In genomic region chr10:4662576-4663161, GRCh38 we compare ENCODE assay signal across 8 cellular contexts.
DNase-seq lines count a peak whose midpoint lies in the region; ATAC-seq and TF ChIP-seq lines count a peak whose summit lies in the region.
"Had no signal": no experiment of that assay in that cellular context is flagged by ENCODE, and none has a peak within 500 bp of the region (broad histone marks: within the 10 kb centered on the region; RNA-seq: fewer than 3 reads in every experiment).

No MANE protein-coding gene starts in this region.

- no peak overlapping the region for H3K9ac ChIP-seq in Karpas-422 (ENCODE audit: low read length)
- peak overlapping the region; percentile 88 for H3K9ac ChIP-seq in mammary epithelial cell (ENCODE audit: insufficient read depth, low read length)
- no peak overlapping the region for H3K9ac ChIP-seq in mesendoderm (ENCODE audit: low read length)

- dilution Hi-C loops in mammary epithelial cell (cut with HindIII; ENCODE audit: low sequenced_read_pairs) = no loop called here

- H3K23ac ChIP-seq in mesendoderm (ENCODE audit: low read length) = no peak overlapping the region

- DNase-seq in Karpas-422 (no peak), mammary epithelial cell (no peak), mesendoderm (peak; percentile 11), NCI-H2171 treated with DMSO at 0.1 percent for 48 hours (lab: John Stamatoyannopoulos, UW) (no peak)
- DNase-seq: activated naive CD8-positive, alpha-beta T cell treated with anti-CD3 and anti-CD28 coated beads, Interleukin-2, amount 10 ng/mL, durations not matched to agents 7 days and 5 days had no signal

- BruUV-seq in mammary epithelial cell (replicated peaks; lab: Mats Ljungman, UMichigan) = TSS peak; percentile 92

- 0 out of 2 replicates have a peak overlapping the region, but pooled peaks have one; percentile 19 for H2AFZ ChIP-seq in Karpas-422 (ENCODE audit: low read length)
- no peak overlapping the region for H2AFZ ChIP-seq in mammary epithelial cell (ENCODE audit: low read depth, low read length)

- H3K4me1 ChIP-seq in Karpas-422 (ENCODE audit: low read length) (peaks cover 20% of the 10 kb centered on the region), mammary epithelial cell (ENCODE audit: insufficient read depth, low read length) (peaks cover 28% of the 10 kb centered on the region), mesendoderm (ENCODE audit: control insufficient read depth, low read depth, low read length) (no peaks in the 10 kb centered on the region), urinary bladder (ENCODE audit: insufficient read depth) (no peaks in the 10 kb centered on the region)

- no peak overlapping the region for H2BK15ac ChIP-seq in mesendoderm (replicated peaks; ENCODE audit: low read depth)

- no peak overlapping the region for H3K56ac ChIP-seq in mesendoderm (ENCODE audit: low read length)

- no peak for TF ChIP-seq CTCF in mammary epithelial cell (conservative IDR thresholded peaks at IDR 0.05 in 1 of 2, IDR thresholded peaks at IDR 0.05 in 1 of 2; ENCODE audit: extremely low read depth in 1 of 2, insufficient read depth in 1 of 2, low read depth in 1 of 2, low read length in 2 of 2)

- H3K27ac ChIP-seq in Karpas-422 (ENCODE audit: low read length) (no peak overlapping the region), mammary epithelial cell (ENCODE audit: insufficient read depth, low read depth, low read length) (peak overlapping the region; percentile 100), mesendoderm (ENCODE audit: low read depth, low read length) (no peak overlapping the region), urinary bladder (ENCODE audit: low read depth) (peak overlapping the region; percentile 16)

- no peak overlapping the region for H3K4ac ChIP-seq in mesendoderm (ENCODE audit: low read depth, low read length)

- no peaks in the 10 kb centered on the region for H3K9me3 ChIP-seq in Karpas-422 (ENCODE audit: low read length)
- no peaks in the 10 kb centered on the region for H3K9me3 ChIP-seq in mammary epithelial cell (replicated peaks; ENCODE audit: insufficient read depth, low read length)

- no peaks in the 10 kb centered on the region for H3K79me2 ChIP-seq in Karpas-422 (ENCODE audit: low read length)
- H3K79me2 ChIP-seq in mammary epithelial cell (ENCODE audit: insufficient read depth, low read length) = peaks cover 49% of the 10 kb centered on the region
- H3K79me2 ChIP-seq in mesendoderm (ENCODE audit: control insufficient read depth, insufficient read depth, low read length) = no peaks in the 10 kb centered on the region

- CTCF ChIA-PET in mammary epithelial cell (lab: Charles Lee; ENCODE audit: low non-redundant PET) = no interaction called here

- WGBS in mammary epithelial cell (ENCODE audit: low coverage, missing lambda C conversion rate) = 60% methylated on average over 9 of the region's 9 CpGs
- WGBS in mesendoderm (ENCODE audit: extremely low coverage, insufficient coverage, low lambda C conversion rate) = no CpG with 5 or more reads among the region's 9 CpGs
- 45% methylated on average over 9 of the region's 9 CpGs for WGBS in urinary bladder

- H2BK5ac ChIP-seq in mesendoderm (ENCODE audit: low read length) = no peak overlapping the region

- intact Hi-C loops in mammary epithelial cell (cut with micrococcal nuclease) = loop anchor here (1.0 to 2.0 kb wide), 8 partner anchors 15 to 1470 kb away; no protein-coding TSS in a partner anchor

- H3K4me2 ChIP-seq in Karpas-422 (ENCODE audit: low read depth, low read length, poor library complexity, severe bottlenecking) = peak overlapping the region; percentile 57
- peak overlapping the region; percentile 51 for H3K4me2 ChIP-seq in mammary epithelial cell (ENCODE audit: insufficient read depth, low read depth, low read length)
- H3K4me2 ChIP-seq in mesendoderm (ENCODE audit: low read length) = no peak overlapping the region

- no peak overlapping the region for H4K8ac ChIP-seq in mesendoderm (ENCODE audit: low read depth, low read length)

- in situ Hi-C loops in mammary epithelial cell (cut with MboI; ENCODE audit: low sequenced_read_pairs in 2 of 2) = loop anchor here (5.0 to 25.0 kb wide), 6 partner anchors 100 to 1425 kb away; partner anchors contain the start of gene KLF6 (in 1 of the 2)

- H3K4me3 ChIP-seq in Karpas-422 (ENCODE audit: low read length) (no peak overlapping the region), mammary epithelial cell (replicated peaks in 1 of 3; ENCODE audit: insufficient read depth in 1 of 3, low read depth in 2 of 3, low read length in 3 of 3) (no peak overlapping the region), mesendoderm (ENCODE audit: low read length) (no peak overlapping the region), urinary bladder (ENCODE audit: low read depth, low read length) (no peak overlapping the region)

- H4K20me1 ChIP-seq in Karpas-422 (ENCODE audit: insufficient read depth, low read depth, low read length) = no peaks in the 10 kb centered on the region
- no peaks in the 10 kb centered on the region for H4K20me1 ChIP-seq in mammary epithelial cell (ENCODE audit: insufficient read depth, low read length)

- H3K18ac ChIP-seq in mesendoderm (ENCODE audit: low read length) = no peak overlapping the region

- no peak overlapping the region for H2AK5ac ChIP-seq in mesendoderm (ENCODE audit: low read length)

- H3K27me3 ChIP-seq in Karpas-422 (ENCODE audit: low read length) = no peaks in the 10 kb centered on the region
- H3K27me3 ChIP-seq in mammary epithelial cell (ENCODE audit: insufficient read depth, low read length) = no peaks in the 10 kb centered on the region
- H3K27me3 ChIP-seq in mesendoderm (ENCODE audit: insufficient read depth, low read length, poor library complexity) = no peaks in the 10 kb centered on the region

- H3K9me2 ChIP-seq in Karpas-422 (replicated peaks; ENCODE audit: insufficient read depth, low read length) = no peaks in the 10 kb centered on the region

- H4K5ac ChIP-seq in mesendoderm (ENCODE audit: low read length) = no peak overlapping the region

- no peaks in the 10 kb centered on the region for H3K79me1 ChIP-seq in mesendoderm (ENCODE audit: low read length)

- ATAC-seq in HG03095 (IDR thresholded peaks at IDR 0.05; ENCODE audit: unreplicated experiment) (no peak), GM19463 (IDR thresholded peaks at IDR 0.05; ENCODE audit: unreplicated experiment) (no peak)

- no peak overlapping the region for H2BK120ac ChIP-seq in mesendoderm (ENCODE audit: low read depth, low read length)

- H3K36me3 ChIP-seq in Karpas-422 (ENCODE audit: insufficient read depth, low read length) = no peaks in the 10 kb centered on the region
- H3K36me3 ChIP-seq in mammary epithelial cell (ENCODE audit: insufficient read depth, low read length) = no peaks in the 10 kb centered on the region
- no peaks in the 10 kb centered on the region for H3K36me3 ChIP-seq in mesendoderm (ENCODE audit: control insufficient read depth, insufficient read depth, low read length)
- no peaks in the 10 kb centered on the region for H3K36me3 ChIP-seq in urinary bladder (ENCODE audit: insufficient read depth)

Comparison
In these comparisons a context has a peak if more than half of its experiments do, and no peak if none do; other contexts are left out.
1. H3K27ac ChIP-seq: peak in mammary epithelial cell (single experiment) and urinary bladder (single experiment); none in Karpas-422 (single experiment) and mesendoderm (single experiment).